Comparison of ENCODE assay signal across 7 cellular contexts in genomic region chr15:70094690-70095311, GRCh38. TPM values are rescaled to one million over a fixed set of nuclear protein-coding genes. Genes with fewer than 3 reads are reported as not detected.
A peak's percentile ranks its signal among the peaks of the same experiment; 100 is the strongest.
DNase-seq lines count a peak whose midpoint lies in the region; ATAC-seq and TF ChIP-seq lines count a peak whose summit lies in the region.

No MANE protein-coding gene starts in this region.

- peak overlapping the region; percentile 83; the same call in 1 of the 2 replicates for H3K4me3 ChIP-seq in HL-60 (replicated peaks; ENCODE audit: insufficient read depth, low read length)

- no peak for TF ChIP-seq CTCF in HL-60 (IDR thresholded peaks at IDR 0.05; ENCODE audit: insufficient read depth, low read length)

- intact Hi-C loops in posterior vena cava (cut with DNase I): loop anchor here in 1 of 2 donors (5.0 kb wide), 1 partner anchor 32 kb away; no protein-coding TSS in a partner anchor

- DNase-seq in HL-60 (ENCODE audit: low read depth in 1 of 2, low spot score in 1 of 2): no peak
- DNase-seq in RPMI7951 (ENCODE audit: low read depth): peak; percentile 7
- DNase-seq in epithelial cell of prostate (ENCODE audit: low read depth, low spot score): no peak
- peak; percentile 44 for DNase-seq in posterior vena cava (ENCODE audit: low spot score)

- H3K27me3 ChIP-seq in HL-60 (ENCODE audit: insufficient read depth, poor library complexity, severe bottlenecking): no peaks in the 10 kb centered on the region

- H3K27ac ChIP-seq in HL-60 (replicated peaks) (no peak overlapping the region), epithelial cell of prostate (peak overlapping the region; percentile 83)

- ATAC-seq in GM21447 (IDR thresholded peaks at IDR 0.05; ENCODE audit: unreplicated experiment) (no peak), GM18870 (IDR thresholded peaks at IDR 0.05; ENCODE audit: unreplicated experiment) (no peak), HG03442 (IDR thresholded peaks at IDR 0.05; ENCODE audit: unreplicated experiment) (no peak)

RNA-seq across cellular contexts. Expression of gene TLE3, which starts 2.9 kb away (rescaled TPM):
- total RNA-seq in RPMI7951 (2014; rRNA removed; shearing (Covaris generic)): 20.4 and 24.4 TPM in 2 replicates
- total RNA-seq in posterior vena cava: 10 to 100 TPM; 45.5 to 50.9 TPM

Comparison
In these comparisons a context has a peak if more than half of its experiments do, and no peak if none do; other contexts are left out.
1. DNase-seq: peak in RPMI7951 (single experiment) and posterior vena cava (single experiment); none in HL-60 (0 of 2) and epithelial cell of prostate (single experiment).